In the genomic region with DNA sequence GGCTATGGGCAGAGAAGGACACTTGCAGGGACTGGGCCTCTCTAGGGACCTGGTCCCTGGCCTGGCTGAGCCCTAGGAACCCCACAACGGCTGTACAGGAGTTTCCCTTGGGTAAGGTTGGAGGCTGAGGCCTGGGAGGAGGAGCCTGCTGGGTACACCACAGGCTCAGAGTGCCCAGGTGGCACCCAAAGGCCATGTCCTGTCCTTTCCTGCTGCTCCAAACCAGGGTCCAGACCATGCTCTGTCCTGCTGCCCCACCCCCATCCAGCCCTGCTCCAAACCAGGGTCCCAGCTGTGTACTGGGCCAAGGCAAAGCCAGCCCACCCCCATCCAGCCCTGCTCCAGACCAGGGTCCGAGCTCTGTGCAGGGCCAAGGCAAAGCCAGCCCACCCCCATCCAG, we compare ENCODE assay signal across 17 cellular contexts. TPM values are rescaled to one million over a fixed set of nuclear protein-coding genes. Genes with fewer than 3 reads are reported as not detected.
DNase-seq lines count a peak whose midpoint lies in the region; ATAC-seq and TF ChIP-seq lines count a peak whose summit lies in the region.
"Had no signal": no experiment of that assay in that cellular context is flagged by ENCODE, and none has a peak within 500 bp of the region (broad histone marks: within the 10 kb centered on the region; RNA-seq: fewer than 3 reads in every experiment).

No MANE protein-coding gene starts in this region.

- H3K4me3 ChIP-seq in right atrium auricular region, result no peak overlapping the region
- H3K4me3 ChIP-seq in upper lobe of right lung, result no peak overlapping the region
- H3K4me3 ChIP-seq: BLaER1 treated with 17β-estradiol and CSF1 and Interleukin-3, amounts not matched to agents 10 nM and 100 nM; GM12878 had no signal

- H3K27ac ChIP-seq in right atrium auricular region (no peak overlapping the region), upper lobe of right lung (no peak overlapping the region)
- H3K27ac ChIP-seq: BLaER1 treated with 17β-estradiol and CSF1 and Interleukin-3, amounts not matched to agents 10 nM and 100 nM had no signal

- peaks cover 2% of the 10 kb centered on the region for H3K4me1 Mint-ChIP-seq in osteocyte (ENCODE audit: unreplicated experiment)
- H3K4me1 Mint-ChIP-seq: B cell had no signal

- intact Hi-C loops in Right ventricle myocardium superior (cut with DNase I), result no loop called here
- intact Hi-C loops in upper lobe of right lung (cut with DNase I), result no loop called here

- H3K4me1 ChIP-seq in right atrium auricular region (no peaks in the 10 kb centered on the region), upper lobe of right lung (no peaks in the 10 kb centered on the region)
- H3K4me1 ChIP-seq: BLaER1 treated with 17β-estradiol and CSF1 and Interleukin-3, amounts not matched to agents 10 nM and 100 nM had no signal

- ATAC-seq in Right ventricle myocardium superior (ENCODE audit: poor library complexity) (no peak), upper lobe of right lung (peak; percentile 5), HG02678 (IDR thresholded peaks at IDR 0.05; ENCODE audit: unreplicated experiment) (no peak)
- ATAC-seq: CD8-positive, alpha-beta T cell; GM12878 had no signal

- H3K9me3 Mint-ChIP-seq in osteocyte (ENCODE audit: unreplicated experiment), result no peaks in the 10 kb centered on the region
- H3K9me3 Mint-ChIP-seq: CD8-positive, alpha-beta T cell; H9 had no signal

- H3K27me3 Mint-ChIP-seq in osteocyte (ENCODE audit: unreplicated experiment), result no peaks in the 10 kb centered on the region
- H3K27me3 Mint-ChIP-seq: B cell had no signal

- H3K4me3 Mint-ChIP-seq in osteocyte (ENCODE audit: unreplicated experiment), result no peak overlapping the region
- H3K4me3 Mint-ChIP-seq: B cell; CD8-positive, alpha-beta T cell; H9 had no signal

- no peaks in the 10 kb centered on the region for H3K9me3 ChIP-seq in right atrium auricular region
- H3K9me3 ChIP-seq in upper lobe of right lung, result no peaks in the 10 kb centered on the region

- no peaks in the 10 kb centered on the region for H3K27me3 ChIP-seq in right atrium auricular region
- H3K27me3 ChIP-seq in upper lobe of right lung, result no peaks in the 10 kb centered on the region
- H3K27me3 ChIP-seq: BLaER1 treated with 17β-estradiol and CSF1 and Interleukin-3, amounts not matched to agents 10 nM and 100 nM had no signal

- no peaks in the 10 kb centered on the region for H3K36me3 Mint-ChIP-seq in osteocyte (ENCODE audit: unreplicated experiment)
- H3K36me3 Mint-ChIP-seq: CD8-positive, alpha-beta T cell had no signal

- H3K27ac Mint-ChIP-seq in osteocyte (ENCODE audit: unreplicated experiment), result no peak overlapping the region
- H3K27ac Mint-ChIP-seq: B cell; CD8-positive, alpha-beta T cell had no signal

- TF ChIP-seq CTCF in right atrium auricular region (IDR thresholded peaks at IDR 0.05) (no peak), osteocyte (IDR thresholded peaks at IDR 0.05) (no peak), upper lobe of right lung (IDR thresholded peaks at IDR 0.05) (no peak)

- DNase-seq in right atrium auricular region (ENCODE audit: low spot score), result peak; percentile 50
- DNase-seq in Right ventricle myocardium superior, result no peak
- DNase-seq in osteocyte (ENCODE audit: extremely low spot score, unreplicated experiment), result peak; percentile 80
- peak; percentile 39 for DNase-seq in upper lobe of right lung
- no peak for DNase-seq in stimulated activated CD8-positive, alpha-beta memory T cell treated with anti-CD3 and anti-CD28 coated beads, Interleukin-4, amount 100 ng/mL, for 48 hours
- DNase-seq: Calu3; CD8-positive, alpha-beta T cell; DMS 273 treated with DMSO at 0.1 percent for 48 hours; DMS53; DND-41; EL had no signal

- H3K36me3 ChIP-seq in right atrium auricular region (no peaks in the 10 kb centered on the region), upper lobe of right lung (no peaks in the 10 kb centered on the region)
- H3K36me3 ChIP-seq: BLaER1 treated with 17β-estradiol and CSF1 and Interleukin-3, amounts not matched to agents 10 nM and 100 nM had no signal

RNA-seq across cellular contexts. Expression of gene ZNF488, which starts 35.3 kb away (rescaled TPM):
- not detected for total RNA-seq in right atrium auricular region
- not detected for total RNA-seq in Right ventricle myocardium superior
- 0.35 and 0.55 TPM in 2 replicates for total RNA-seq in osteocyte
- total RNA-seq in upper lobe of right lung, result 0.41 TPM
- total RNA-seq: B cell; CD8-positive, alpha-beta T cell; G401; GM12878 had no signal

Comparison
In these comparisons a context has a peak if more than half of its experiments do, and no peak if none do; other contexts are left out.
1. DNase-seq: peak in right atrium auricular region (single experiment), osteocyte (single experiment) and upper lobe of right lung (single experiment); none in Right ventricle myocardium superior (single experiment) and stimulated activated CD8-positive, alpha-beta memory T cell treated with anti-CD3 and anti-CD28 coated beads, Interleukin-4, amount 100 ng/mL, for 48 hours (single experiment).